8 cellular contexts compared by ENCODE assay signal in genomic region chr1:10032590-10033358, GRCh38. TPM values are rescaled to one million over a fixed set of nuclear protein-coding genes. Genes with fewer than 3 reads are reported as not detected.
DNase-seq lines count a peak whose midpoint lies in the region; ATAC-seq and TF ChIP-seq lines count a peak whose summit lies in the region.

UBE4B (plus strand) TSS chr1:10032958; CDS start chr1:10033671, 713 bp downstream.

- TSS peak; percentile 75 for BruUV-seq in mammary epithelial cell (replicated peaks; lab: Mats Ljungman, UMichigan)

- dilution Hi-C loops in mammary epithelial cell (cut with HindIII; ENCODE audit: low sequenced_read_pairs), result no loop called here

- CTCF ChIA-PET in mammary epithelial cell (lab: Charles Lee; ENCODE audit: low non-redundant PET), result interaction anchor here (0.5 kb wide), 1 partner anchor 239 kb away, joined by 3 read pairs; no protein-coding TSS in a partner anchor

- intact Hi-C loops in mammary epithelial cell (cut with micrococcal nuclease), result loop anchor here (1.0 to 10.0 kb wide), 10 partner anchors 32 to 302 kb away; partner anchors contain the start of genes LZIC and NMNAT1

- H3K9me3 ChIP-seq in WERI-Rb-1 (ENCODE audit: severe bottlenecking) (peaks cover 2% of the 10 kb centered on the region), mammary epithelial cell (replicated peaks; ENCODE audit: insufficient read depth, low read length) (no peaks in the 10 kb centered on the region), smooth muscle cell (replicated peaks; ENCODE audit: low read depth) (no peaks in the 10 kb centered on the region)

- H3K79me2 ChIP-seq in mammary epithelial cell (ENCODE audit: insufficient read depth, low read length), result peaks cover 43% of the 10 kb centered on the region
- peaks cover 40% of the 10 kb centered on the region for H3K79me2 ChIP-seq in smooth muscle cell (ENCODE audit: low read depth)

- H3K27me3 ChIP-seq in WERI-Rb-1 (ENCODE audit: insufficient read depth, low read depth, severe bottlenecking) (no peaks in the 10 kb centered on the region), mammary epithelial cell (ENCODE audit: insufficient read depth, low read length) (no peaks in the 10 kb centered on the region), smooth muscle cell (ENCODE audit: low read depth) (no peaks in the 10 kb centered on the region)

- peak; percentile 92 for TF ChIP-seq CTCF in WERI-Rb-1 (IDR thresholded peaks at IDR 0.05; ENCODE audit: low read depth, low read length)
- TF ChIP-seq CTCF in mammary epithelial cell (conservative IDR thresholded peaks at IDR 0.05 in 1 of 2, IDR thresholded peaks at IDR 0.05 in 1 of 2; ENCODE audit: extremely low read depth in 1 of 2, insufficient read depth in 1 of 2, low read depth in 1 of 2, low read length in 2 of 2), result peak; percentile 62 to 90
- peak; percentile 77 for TF ChIP-seq CTCF in smooth muscle cell (IDR thresholded peaks at IDR 0.05; ENCODE audit: borderline replicate concordance, insufficient read depth, poor library complexity, severe bottlenecking)

- in situ Hi-C loops in mammary epithelial cell (cut with MboI; ENCODE audit: low sequenced_read_pairs in 2 of 2), result loop anchor here in 1 of 2 donors (5.0 kb wide), 1 partner anchor 90 kb away; the partner anchor contains the start of genes LZIC and NMNAT1

- WGBS in mammary epithelial cell (ENCODE audit: low coverage, missing lambda C conversion rate), result 0% methylated on average over 14 of the region's 73 CpGs
- under 1% methylated on average over 73 of the region's 73 CpGs for WGBS in smooth muscle cell (ENCODE audit: low lambda C conversion rate)

- H4K20me1 ChIP-seq in mammary epithelial cell (ENCODE audit: insufficient read depth, low read length) (no peaks in the 10 kb centered on the region), smooth muscle cell (ENCODE audit: low read depth) (peaks cover 24% of the 10 kb centered on the region)

- H3K4me1 ChIP-seq in mammary epithelial cell (ENCODE audit: insufficient read depth, low read length) (peaks cover 3% of the 10 kb centered on the region), smooth muscle cell (ENCODE audit: low read depth) (peaks cover 8% of the 10 kb centered on the region)

- peak within 1 kb of the TSS; percentile 93 for H3K9ac ChIP-seq in mammary epithelial cell (ENCODE audit: insufficient read depth, low read length)
- peak within 1 kb of the TSS; percentile 89 for H3K9ac ChIP-seq in smooth muscle cell (ENCODE audit: low read depth)

- H3F3A ChIP-seq in smooth muscle cell (ENCODE audit: low read depth), result no peaks in the 10 kb centered on the region

- H3K4me2 ChIP-seq in mammary epithelial cell (ENCODE audit: insufficient read depth, low read depth, low read length) (peak within 1 kb of the TSS; percentile 96), smooth muscle cell (peak within 1 kb of the TSS; percentile 91)

- H2AFZ ChIP-seq in mammary epithelial cell (ENCODE audit: low read depth, low read length), result peak within 1 kb of the TSS; percentile 94
- H2AFZ ChIP-seq in smooth muscle cell (ENCODE audit: low read depth), result peak within 1 kb of the TSS; percentile 88

- peak within 1 kb of the TSS; percentile 72 for H3K4me3 ChIP-seq in WERI-Rb-1 (ENCODE audit: low read depth, low read length)
- H3K4me3 ChIP-seq in mammary epithelial cell (replicated peaks in 1 of 3; ENCODE audit: insufficient read depth in 1 of 3, low read depth in 2 of 3, low read length in 3 of 3), result peak within 1 kb of the TSS; percentile 79 to 99 (median 90)
- H3K4me3 ChIP-seq in smooth muscle cell, result peak within 1 kb of the TSS; percentile 64

- ATAC-seq in GM18907 (IDR thresholded peaks at IDR 0.05; ENCODE audit: unreplicated experiment) (peak; percentile 94), HG03159 (IDR thresholded peaks at IDR 0.05; ENCODE audit: unreplicated experiment) (peak; percentile 96)

- peak within 1 kb of the TSS; percentile 93 for H3K27ac ChIP-seq in WERI-Rb-1
- peak within 1 kb of the TSS; percentile 85 for H3K27ac ChIP-seq in mammary epithelial cell (ENCODE audit: insufficient read depth, low read depth, low read length)
- H3K27ac ChIP-seq in smooth muscle cell (ENCODE audit: low read depth), result peak within 1 kb of the TSS; percentile 88

- DNase-seq in AG08395 (ENCODE audit: low spot score) (peak; percentile 99), NCI-H2227 (lab: John Stamatoyannopoulos, UW; ENCODE audit: unreplicated experiment) (peak; percentile 99), WERI-Rb-1 (peak; percentile 98), mammary epithelial cell (peak; percentile 98), iPS-NIHi11 (ENCODE audit: low spot score) (peak; percentile 98), smooth muscle cell (lab: John Stamatoyannopoulos, UW; ENCODE audit: unreplicated experiment) (peak; percentile 95)

- peaks cover 18% of the 10 kb centered on the region for H3K36me3 ChIP-seq in WERI-Rb-1
- peaks cover 7% of the 10 kb centered on the region for H3K36me3 ChIP-seq in mammary epithelial cell (ENCODE audit: insufficient read depth, low read length)
- H3K36me3 ChIP-seq in smooth muscle cell (ENCODE audit: low read depth), result no peaks in the 10 kb centered on the region

RNA-seq across cellular contexts. Expression of gene UBE4B, which starts in this region (rescaled TPM):
- total RNA-seq in mammary epithelial cell, result 10 to 100 TPM; 34.7 to 47.2 TPM
- polyA plus RNA-seq in mammary epithelial cell, result 17.4 TPM
- polyA minus RNA-seq in mammary epithelial cell, result 114 TPM
- total RNA-seq in smooth muscle cell, result 46.4 and 54.7 TPM in 2 replicates
- 20.9 and 24.2 TPM in 2 replicates for polyA plus RNA-seq in smooth muscle cell

Comparison
In these comparisons a context has a peak if more than half of its experiments do, and no peak if none do; other contexts are left out.
1. Peak in every context shown above with its lines: DNase-seq, ATAC-seq, H3K4me3 ChIP-seq and H3K27ac ChIP-seq.